ENCODE assay signal across 7 cellular contexts in genomic region chr18:10560457-10561045, GRCh38. TPM values are rescaled to one million over a fixed set of nuclear protein-coding genes. Genes with fewer than 3 reads are reported as not detected.
DNase-seq lines count a peak whose midpoint lies in the region; ATAC-seq, FAIRE-seq and TF ChIP-seq lines count a peak whose summit lies in the region.

No MANE protein-coding gene starts in this region.

- peak; percentile 56 for DNase-seq in GM12891 (ENCODE audit: insufficient read length, low spot score)
- DNase-seq in NCI-H69 (lab: John Stamatoyannopoulos, UW): peak; percentile 84
- DNase-seq in activated CD8-positive, alpha-beta memory T cell treated with anti-CD3 and anti-CD28 coated beads for 48 hours (ENCODE audit: low read depth in 2 of 3, low spot score in 2 of 3): peak in 2 of 3 experiments; percentile 12 to 57
- DNase-seq in epithelial cell of esophagus (ENCODE audit: low read depth): peak; percentile 76
- peak; percentile 73 for DNase-seq in mucosa of gallbladder (ENCODE audit: low spot score)
- DNase-seq in stimulated activated CD8-positive, alpha-beta memory T cell treated with anti-CD3 and anti-CD28 coated beads, Interleukin-7, amount 100 ng/mL, for 24 hours (ENCODE audit: low read depth): peak; percentile 27

- peak; percentile 62 for FAIRE-seq in GM12891 (lab: Jason Lieb, UNC)

- peak; percentile 49 for ATAC-seq in HG03175 (IDR thresholded peaks at IDR 0.05; ENCODE audit: unreplicated experiment)

- no peak for TF ChIP-seq POLR2A in GM12891 (IDR thresholded peaks at IDR 0.05; ENCODE audit: low read depth, low read length)

- no peak overlapping the region for H3K4me3 ChIP-seq in epithelial cell of esophagus (ENCODE audit: low read length)

- TF ChIP-seq CTCF in epithelial cell of esophagus (IDR thresholded peaks at IDR 0.05; ENCODE audit: insufficient read depth, low read depth, low read length, missing control alignments): peak; percentile 81

TF ChIP-seq in GM12891, 5 proteins besides CTCF, POLR2A, EP300 and RAD21:
- TF ChIP-seq POLR2AphosphoS5 (IDR thresholded peaks at IDR 0.05; ENCODE audit: low read depth, low read length): no peak

RNA-seq across cellular contexts. Expression of gene NAPG, which starts 34.7 kb away (rescaled TPM):
- 17.3 TPM for polyA plus RNA-seq in GM12891 (2012; ENCODE audit: low read depth, missing spikeins)
- total RNA-seq in mucosa of gallbladder: 44.6 TPM

Comparison
In these comparisons a context has a peak if more than half of its experiments do, and no peak if none do; other contexts are left out.
1. DNase-seq: peak in every context shown above with its lines; median percentile 84 in NCI-H69; 76 in epithelial cell of esophagus; 73 in mucosa of gallbladder; 56 in GM12891; 34 in activated CD8-positive, alpha-beta memory T cell treated with anti-CD3 and anti-CD28 coated beads for 48 hours; 27 in stimulated activated CD8-positive, alpha-beta memory T cell treated with anti-CD3 and anti-CD28 coated beads, Interleukin-7, amount 100 ng/mL, for 24 hours.